15 cellular contexts compared by ENCODE assay signal in genomic region chr6:126039284-126039683, GRCh38. TPM values are rescaled to one million over a fixed set of nuclear protein-coding genes. Genes with fewer than 3 reads are reported as not detected.
DNase-seq lines count a peak whose midpoint lies in the region; FAIRE-seq and TF ChIP-seq lines count a peak whose summit lies in the region.
"Had no signal": no experiment of that assay in that cellular context is flagged by ENCODE, and none has a peak within 500 bp of the region (broad histone marks: within the 10 kb centered on the region; RNA-seq: fewer than 3 reads in every experiment).

No MANE protein-coding gene starts in this region.

- H3K27ac ChIP-seq in fibroblast of lung (ENCODE audit: insufficient read depth, low read length) (no peak overlapping the region), parathyroid adenoma (peak overlapping the region; percentile 3)
- H3K27ac ChIP-seq: gastrocnemius medialis had no signal

- H3K4me1 ChIP-seq in fibroblast of lung (ENCODE audit: control insufficient read depth, extremely low read depth, insufficient read depth, low read length) (peaks cover 15% of the 10 kb centered on the region), parathyroid adenoma (peaks cover 39% of the 10 kb centered on the region)
- H3K4me1 ChIP-seq: gastrocnemius medialis had no signal

- H2AFZ ChIP-seq in fibroblast of lung (ENCODE audit: low read length): no peak overlapping the region
- no peak overlapping the region for H2AFZ ChIP-seq in parathyroid adenoma

- H3K9ac ChIP-seq in fibroblast of lung (ENCODE audit: insufficient read depth, low read length): no peak overlapping the region
- no peak overlapping the region for H3K9ac ChIP-seq in parathyroid adenoma
- H3K9ac ChIP-seq: BLaER1 treated with 17β-estradiol and CSF1 and Interleukin-3, amounts not matched to agents 10 nM and 100 nM had no signal

- H3K9me3 ChIP-seq in fibroblast of lung (ENCODE audit: control insufficient read depth, insufficient read depth, low read depth, low read length): no peaks in the 10 kb centered on the region
- no peaks in the 10 kb centered on the region for H3K9me3 ChIP-seq in parathyroid adenoma (ENCODE audit: control insufficient read depth, low read length)
- H3K9me3 ChIP-seq: gastrocnemius medialis, mucosa of descending colon had no signal

- H3K4me3 ChIP-seq in fibroblast of lung (replicated peaks in 1 of 4; ENCODE audit: control extremely low read depth in 1 of 4, insufficient read depth in 1 of 4, low read depth in 3 of 4, low read length in 4 of 4): no peak overlapping the region
- H3K4me3 ChIP-seq in parathyroid adenoma (ENCODE audit: low read depth, low read length): no peak overlapping the region
- H3K4me3 ChIP-seq: BLaER1 treated with 17β-estradiol and CSF1 and Interleukin-3, amounts not matched to agents 10 nM and 100 nM; gastrocnemius medialis; mucosa of descending colon had no signal

- no peaks in the 10 kb centered on the region for H4K20me1 ChIP-seq in fibroblast of lung (ENCODE audit: control insufficient read depth, extremely low read depth, insufficient read depth, low read length)
- H4K20me1 ChIP-seq: BLaER1 treated with 17β-estradiol and CSF1 and Interleukin-3, amounts not matched to agents 10 nM and 100 nM had no signal

- H3K79me2 ChIP-seq in fibroblast of lung (ENCODE audit: control insufficient read depth, insufficient read depth, low read length): no peaks in the 10 kb centered on the region
- peaks cover under 1% of the 10 kb centered on the region for H3K79me2 ChIP-seq in parathyroid adenoma

- H3K27me3 ChIP-seq in fibroblast of lung (ENCODE audit: control insufficient read depth, insufficient read depth, low read length) (no peaks in the 10 kb centered on the region), parathyroid adenoma (ENCODE audit: control insufficient read depth, insufficient read depth, low read length) (no peaks in the 10 kb centered on the region)
- H3K27me3 ChIP-seq: BLaER1 treated with 17β-estradiol and CSF1 and Interleukin-3, amounts not matched to agents 10 nM and 100 nM; gastrocnemius medialis had no signal

- peak; percentile 92 for FAIRE-seq in RCC 7860 (lab: Jason Lieb, UNC)

- TF ChIP-seq CTCF in fibroblast of lung (conservative IDR thresholded peaks at IDR 0.05 in 1 of 2, IDR thresholded peaks at IDR 0.05 in 1 of 2; ENCODE audit: low read depth in 1 of 2, low read length in 2 of 2) (no peak), parathyroid adenoma (IDR thresholded peaks at IDR 0.05) (no peak)

- H3K36me3 ChIP-seq in fibroblast of lung (ENCODE audit: control insufficient read depth, insufficient read depth, low read length) (no peaks in the 10 kb centered on the region), parathyroid adenoma (ENCODE audit: control insufficient read depth, insufficient read depth, low read length) (no peaks in the 10 kb centered on the region)
- H3K36me3 ChIP-seq: gastrocnemius medialis had no signal

- DNase-seq in ELR (ENCODE audit: low read depth): peak; percentile 70
- peak; percentile 66 for DNase-seq in RCC 7860 (ENCODE audit: low spot score)
- peak; percentile 27 to 89 for DNase-seq in fibroblast of lung (ENCODE audit: low read depth in 2 of 2)
- DNase-seq in NCI-H446 treated with DMSO at 0.1 percent for 48 hours (lab: John Stamatoyannopoulos, UW): no peak
- DNase-seq in stimulated activated CD4-positive, alpha-beta T cell treated with anti-CD3 and anti-CD28 coated beads, Interleukin-2, amount 100 ng/mL, for 48 hours: no peak
- no peak for DNase-seq in SW480 (ENCODE audit: low spot score)
- DNase-seq in NCI-H82 (lab: John Stamatoyannopoulos, UW): no peak
- DNase-seq: activated CD4-positive, alpha-beta T cell treated with anti-CD3 and anti-CD28 coated beads, Interleukin-2, amount 50 U/mL, for 48 hours; amygdala; DMS79; gastrocnemius medialis; mucosa of descending colon; SIG-M5 had no signal

- H3K4me2 ChIP-seq in fibroblast of lung (ENCODE audit: extremely low read depth, insufficient read depth, low read length) (no peak overlapping the region), parathyroid adenoma (ENCODE audit: low read length) (no peak overlapping the region)

RNA-seq across cellular contexts. Expression of gene TRMT11, which starts 52.9 kb away (rescaled TPM):
- 18.5 and 22.1 TPM in 2 replicates for total RNA-seq in fibroblast of lung
- 19.5 and 23.5 TPM in 2 replicates for polyA plus RNA-seq in fibroblast of lung
- 9.3 and 12.9 TPM in 2 replicates for polyA plus RNA-seq in fibroblast of lung (2012)
- polyA minus RNA-seq in fibroblast of lung (ENCODE audit: low replicate concordance): 0.33 TPM in 1 of 2 replicates, not detected in the other

Comparison
In these comparisons a context has a peak if more than half of its experiments do, and no peak if none do; other contexts are left out.
1. DNase-seq: peak in ELR (single experiment), RCC 7860 (single experiment) and fibroblast of lung (2 of 2); none in NCI-H446 treated with DMSO at 0.1 percent for 48 hours (single experiment), stimulated activated CD4-positive, alpha-beta T cell treated with anti-CD3 and anti-CD28 coated beads, Interleukin-2, amount 100 ng/mL, for 48 hours (0 of 2), SW480 (single experiment) and NCI-H82 (single experiment).